ENCODE assay signal across 9 cellular contexts in genomic region chr10:62610649-62611229, GRCh38.
DNase-seq lines count a peak whose midpoint lies in the region; ATAC-seq and TF ChIP-seq lines count a peak whose summit lies in the region.
"Had no signal": no experiment of that assay in that cellular context is flagged by ENCODE, and none has a peak within 500 bp of the region (broad histone marks: within the 10 kb centered on the region; RNA-seq: fewer than 3 reads in every experiment).

No MANE protein-coding gene starts in this region.

- peaks cover 1% of the 10 kb centered on the region for H3K9me3 Mint-ChIP-seq in activated naive CD8-positive, alpha-beta T cell treated with anti-CD3 and anti-CD28 coated beads for 36 hours

- DNase-seq in Caki2 (ENCODE audit: low read depth): peak; percentile 46
- peak; percentile 73 for DNase-seq in SK-N-SH
- peak; percentile 73 for DNase-seq in activated naive CD8-positive, alpha-beta T cell treated with anti-CD3 and anti-CD28 coated beads for 36 hours
- peak; percentile 26 to 75 (median 75) for DNase-seq in right cardiac atrium
- DNase-seq in spleen: peak; percentile 92
- no peak for DNase-seq in DMS79 (lab: John Stamatoyannopoulos, UW)

- CTCF ChIA-PET in SK-N-SH (lab: Yijun Ruan, JAX): interaction anchor here (0.6 to 5.6 kb wide), 26 partner anchors 11 to 1173 kb away, joined by 3 to 42 read pairs (median 3); partner anchors contain the start of gene EGR2

- no peak overlapping the region for H3K27ac ChIP-seq in SK-N-SH (ENCODE audit: low read depth in 2 of 2, low read length in 1 of 2)
- no peak overlapping the region for H3K27ac ChIP-seq in right cardiac atrium (ENCODE audit: low read length)
- no peak overlapping the region for H3K27ac ChIP-seq in spleen

- H3K27ac Mint-ChIP-seq in activated naive CD8-positive, alpha-beta T cell treated with anti-CD3 and anti-CD28 coated beads for 36 hours: no peak overlapping the region
- H3K27ac Mint-ChIP-seq: activated naive CD8-positive, alpha-beta T cell had no signal

- 9% methylated on average over 7 of the region's 7 CpGs for WGBS in SK-N-SH (ENCODE audit: low lambda C conversion rate)
- 30% methylated on average over 7 of the region's 7 CpGs for WGBS in right cardiac atrium
- 27 to 31% (median 28%) methylated on average over 7 of the region's 7 CpGs for WGBS in spleen, 5 donors

- peaks cover 41% of the 10 kb centered on the region for H3K4me1 Mint-ChIP-seq in activated naive CD8-positive, alpha-beta T cell treated with anti-CD3 and anti-CD28 coated beads for 36 hours

- TF ChIP-seq CTCF in SK-N-SH (IDR thresholded peaks at IDR 0.05) (peak; percentile 78), spleen (IDR thresholded peaks at IDR 0.05 in 8 of 11, conservative IDR thresholded peaks at IDR 0.05 in 3 of 11) (peak; percentile 66 to 92 (median 84))

- no peak for TF ChIP-seq POLR2A in spleen (IDR thresholded peaks at IDR 0.05)

- H3K36me3 Mint-ChIP-seq in activated naive CD8-positive, alpha-beta T cell treated with anti-CD3 and anti-CD28 coated beads for 36 hours: peaks cover 4% of the 10 kb centered on the region
- H3K36me3 Mint-ChIP-seq: activated naive CD8-positive, alpha-beta T cell had no signal

- H3K9me3 ChIP-seq in SK-N-SH (no peaks in the 10 kb centered on the region), right cardiac atrium (ENCODE audit: control insufficient read depth, low read length) (no peaks in the 10 kb centered on the region), spleen (no peaks in the 10 kb centered on the region)

- no peaks in the 10 kb centered on the region for H3K9me2 ChIP-seq in SK-N-SH

- H3K4me3 ChIP-seq in SK-N-SH (ENCODE audit: low read depth in 2 of 2, low read length in 1 of 2) (no peak overlapping the region), right cardiac atrium (ENCODE audit: low read length) (no peak overlapping the region), spleen (no peak overlapping the region)

- peak; percentile 79 for TF ChIP-seq RAD21 in SK-N-SH (IDR thresholded peaks at IDR 0.05; ENCODE audit: low read length)

- H3F3A ChIP-seq in SK-N-SH (replicated peaks; ENCODE audit: insufficient read depth): no peaks in the 10 kb centered on the region

- H3K4me3 Mint-ChIP-seq in activated naive CD8-positive, alpha-beta T cell treated with anti-CD3 and anti-CD28 coated beads for 36 hours: no peak overlapping the region
- H3K4me3 Mint-ChIP-seq: activated naive CD8-positive, alpha-beta T cell had no signal

- H3K36me3 ChIP-seq in SK-N-SH (replicated peaks in 1 of 2; ENCODE audit: control insufficient read depth in 1 of 2, insufficient read depth in 2 of 2, low read length in 1 of 2): no peaks in the 10 kb centered on the region
- no peaks in the 10 kb centered on the region for H3K36me3 ChIP-seq in spleen

- peaks cover 8% of the 10 kb centered on the region for H3K27me3 Mint-ChIP-seq in activated naive CD8-positive, alpha-beta T cell treated with anti-CD3 and anti-CD28 coated beads for 36 hours
- H3K27me3 Mint-ChIP-seq: activated naive CD8-positive, alpha-beta T cell had no signal

- POLR2A ChIA-PET in SK-N-SH (lab: Yijun Ruan, JAX): no interaction called here

- H2AFZ ChIP-seq in SK-N-SH (ENCODE audit: low read depth): no peak overlapping the region

- no peak for TF ChIP-seq EP300 in SK-N-SH (IDR thresholded peaks at IDR 0.05; ENCODE audit: borderline replicate concordance in 1 of 2, low read depth in 1 of 2, low read length in 1 of 2)

- H3K4me2 ChIP-seq in SK-N-SH: no peak overlapping the region

- intact Hi-C loops in right cardiac atrium (cut with DNase I): loop anchor here (5.0 to 10.0 kb wide), 2 partner anchors 204 to 207 kb away; partner anchors contain the start of gene EGR2 (in 4 of the 4)
- intact Hi-C loops in spleen (cut with DNase I; ENCODE audit: low total_unique reads): loop anchor here (10.0 kb wide), 1 partner anchor 204 kb away; the partner anchor contains the start of gene EGR2

- in situ Hi-C loops in Caki2 (cut with HindIII; ENCODE audit: low pct_unique_long_range_greater_than_20kb, low sequenced_read_pairs): loop anchor here (25.0 kb wide), 1 partner anchor 202 kb away; the partner anchor contains the start of genes ADO and EGR2

- H3K79me2 ChIP-seq in SK-N-SH (ENCODE audit: insufficient read depth): no peaks in the 10 kb centered on the region

- no peaks in the 10 kb centered on the region for H3K27me3 ChIP-seq in SK-N-SH (ENCODE audit: insufficient read depth)
- H3K27me3 ChIP-seq in right cardiac atrium (ENCODE audit: control insufficient read depth, insufficient read depth): no peaks in the 10 kb centered on the region
- H3K27me3 ChIP-seq in spleen (replicated peaks in 1 of 7): peaks cover 0 to 7% (median 0%) of the 10 kb centered on the region in 7 donors

- ATAC-seq in GM19468 (IDR thresholded peaks at IDR 0.05; ENCODE audit: extremely low read depth, unreplicated experiment) (peak; percentile 56), HG03571 (IDR thresholded peaks at IDR 0.05; ENCODE audit: unreplicated experiment) (peak; percentile 61), right cardiac atrium (peak; percentile 61 to 69)

- H3K9ac ChIP-seq in SK-N-SH: no peak overlapping the region

- no peaks in the 10 kb centered on the region for H4K20me1 ChIP-seq in SK-N-SH (ENCODE audit: insufficient read depth)

- H3K4me1 ChIP-seq in SK-N-SH (ENCODE audit: control insufficient read depth in 1 of 2, insufficient read depth in 2 of 2, low read depth in 1 of 2, low read length in 1 of 2): no peaks in the 10 kb centered on the region
- H3K4me1 ChIP-seq in right cardiac atrium (ENCODE audit: control insufficient read depth, insufficient read depth, low read length): no peaks in the 10 kb centered on the region
- peaks cover 0 to 12% (median 5%) of the 10 kb centered on the region in 6 donors for H3K4me1 ChIP-seq in spleen

TF ChIP-seq in SK-N-SH, 30 proteins besides CTCF, POLR2A, EP300 and RAD21:
- TF ChIP-seq SMC3 (IDR thresholded peaks at IDR 0.05; ENCODE audit: low read depth, low read length): peak; percentile 60
- TF ChIP-seq REST (IDR thresholded peaks at IDR 0.05; ENCODE audit: low read depth, low read length): 0 out of 2 replicates have a peak, but pooled peaks have one; percentile 43
- no peak for TF ChIP-seq FOSL2 (IDR thresholded peaks at IDR 0.05; ENCODE audit: borderline replicate concordance, low read depth)
- no peak for TF ChIP-seq USF1 (IDR thresholded peaks at IDR 0.05; ENCODE audit: borderline replicate concordance, low read depth)
